ENCODE assay signal across 16 cellular contexts in genomic region chr5:181231444-181231843, GRCh38. TPM values are rescaled to one million over a fixed set of nuclear protein-coding genes. Genes with fewer than 3 reads are reported as not detected.
A peak's percentile ranks its signal among the peaks of the same experiment; 100 is the strongest.
DNase-seq lines count a peak whose midpoint lies in the region; ATAC-seq and TF ChIP-seq lines count a peak whose summit lies in the region.
"Had no signal": no experiment of that assay in that cellular context is flagged by ENCODE, and none has a peak within 500 bp of the region (broad histone marks: within the 10 kb centered on the region; RNA-seq: fewer than 3 reads in every experiment).

No MANE protein-coding gene starts in this region.

- H3K4me1 Mint-ChIP-seq in endodermal cell, result no peaks in the 10 kb centered on the region

- H3K9ac ChIP-seq in endodermal cell (ENCODE audit: extremely low read depth, low read length, poor library complexity, severe bottlenecking), result no peak overlapping the region

- H3K27me3 ChIP-seq in endodermal cell (ENCODE audit: control insufficient read depth, insufficient read depth, low read length, poor library complexity, severe bottlenecking), result no peaks in the 10 kb centered on the region
- no peaks in the 10 kb centered on the region; the same call in 1 of the 2 replicates for H3K27me3 ChIP-seq in MG63
- H3K27me3 ChIP-seq: Peyer's patch had no signal

- 93 to 100% methylated on average over 2 to 7 of the region's 7 CpGs for WGBS in endodermal cell (ENCODE audit: insufficient coverage in 1 of 2, insufficient read length in 1 of 2), 2 experiments

- peak overlapping the region; percentile 81 for H3K27ac ChIP-seq in KOPT-K1 (ENCODE audit: low read depth, low read length, poor library complexity, severe bottlenecking)
- no peak overlapping the region for H3K27ac ChIP-seq in endodermal cell (ENCODE audit: low read depth, low read length)
- H3K27ac ChIP-seq: Peyer's patch had no signal

- ATAC-seq in activated naive CD4-positive, alpha-beta T cell treated with anti-CD3 and anti-CD28 coated beads, Interleukin-2, amount 50 U/mL, for 72 hours, result peak in 1 of 2 donors; percentile 24
- ATAC-seq: GM23338 had no signal

- DNase-seq in activated naive CD4-positive, alpha-beta T cell treated with anti-CD3 and anti-CD28 coated beads, Interleukin-2, amount 50 U/mL, for 72 hours (ENCODE audit: low spot score in 2 of 2), result peak in 1 of 2 donors; percentile 45
- no peak for DNase-seq in activated naive CD4-positive, alpha-beta T cell treated with anti-CD3 and anti-CD28 coated beads, Interleukin-2, amount 50 U/mL, for 16 hours
- DNase-seq in endodermal cell, result no peak
- DNase-seq in NCI-H524 (lab: John Stamatoyannopoulos, UW), result no peak
- DNase-seq in MG63, result no peak
- no peak for DNase-seq in activated CD8-positive, alpha-beta memory T cell treated with anti-CD3 and anti-CD28 coated beads, Interleukin-2, amount 50 U/mL, for 48 hours
- DNase-seq: ACHN, BE2C, DMS 273 treated with DMSO at 0.1 percent for 48 hours, NCI-H1417, NCI-H1930, NCI-H2171 treated with DMSO at 0.1 percent for 48 hours, Peyer's patch, SHP77 had no signal

- H3K4me1 ChIP-seq in endodermal cell (ENCODE audit: control insufficient read depth, insufficient read depth, low read length), result no peaks in the 10 kb centered on the region
- H3K4me1 ChIP-seq: Peyer's patch had no signal

- H3K36me3 ChIP-seq in KOPT-K1 (ENCODE audit: insufficient read depth, low read length) (peaks cover 81% of the 10 kb centered on the region), endodermal cell (ENCODE audit: control insufficient read depth, insufficient read depth, low read length) (peaks cover 63% of the 10 kb centered on the region), MG63 (peaks cover 86% of the 10 kb centered on the region)

- H3K4me3 ChIP-seq in endodermal cell (ENCODE audit: low read length) (no peak overlapping the region), MG63 (no peak overlapping the region)
- H3K4me3 ChIP-seq: GM23338, Peyer's patch had no signal

- no peak overlapping the region for H3K4me3 Mint-ChIP-seq in endodermal cell
- H3K4me3 Mint-ChIP-seq: GM23338 had no signal

- no peaks in the 10 kb centered on the region for H3K27me3 Mint-ChIP-seq in endodermal cell (ENCODE audit: insufficient read depth)

- H3K36me3 Mint-ChIP-seq in activated naive CD4-positive, alpha-beta T cell treated with anti-CD3 and anti-CD28 coated beads, Interleukin-2, amount 50 U/mL, for 72 hours, result peaks cover 0 to 10% of the 10 kb centered on the region in 2 donors
- H3K36me3 Mint-ChIP-seq in endodermal cell (ENCODE audit: low read depth), result peaks cover 60% of the 10 kb centered on the region

- no peaks in the 10 kb centered on the region for H3K9me3 Mint-ChIP-seq in activated naive CD4-positive, alpha-beta T cell treated with anti-CD3 and anti-CD28 coated beads, Interleukin-2, amount 50 U/mL, for 72 hours
- H3K9me3 Mint-ChIP-seq in endodermal cell, result no peaks in the 10 kb centered on the region

- H3K9me3 ChIP-seq in KOPT-K1 (ENCODE audit: insufficient read depth, low read length, poor library complexity, severe bottlenecking) (no peaks in the 10 kb centered on the region), endodermal cell (ENCODE audit: control insufficient read depth, low read length) (no peaks in the 10 kb centered on the region), MG63 (no peaks in the 10 kb centered on the region)
- H3K9me3 ChIP-seq: BE2C, Peyer's patch had no signal

- H3K27ac Mint-ChIP-seq in activated naive CD4-positive, alpha-beta T cell treated with anti-CD3 and anti-CD28 coated beads, Interleukin-2, amount 50 U/mL, for 72 hours, result peak overlapping the region; percentile 65 to 70
- peak overlapping the region; percentile 3 for H3K27ac Mint-ChIP-seq in endodermal cell
- H3K27ac Mint-ChIP-seq: GM23338 had no signal

- TF ChIP-seq CTCF in endodermal cell (conservative IDR thresholded peaks at IDR 0.05), result no peak

RNA-seq across cellular contexts. Expression of gene TRIM41, which starts 8.4 kb away (rescaled TPM):
- 10 to 100 TPM; 33.1 to 36.4 TPM for total RNA-seq in activated naive CD4-positive, alpha-beta T cell treated with anti-CD3 and anti-CD28 coated beads, Interleukin-2, amount 50 U/mL, for 72 hours
- total RNA-seq in endodermal cell, result 10 to 100 TPM; 37.5 to 41.7 TPM
- polyA plus RNA-seq in endodermal cell (2013, experiment 1 of 2), result 29.1 TPM
- polyA plus RNA-seq in endodermal cell (2013, experiment 2 of 2), result 23.7 TPM
- 31.9 and 43.0 TPM in 2 replicates for total RNA-seq in MG63 (2014; rRNA removed; shearing (Covaris generic); ENCODE audit: low replicate concordance)

RNA-seq across cellular contexts. Expression of gene RACK1, which starts 12.3 kb away (rescaled TPM):
- total RNA-seq in activated naive CD4-positive, alpha-beta T cell treated with anti-CD3 and anti-CD28 coated beads, Interleukin-2, amount 50 U/mL, for 72 hours, result 1,000 to 10,000 TPM; 2,392 to 2,665 TPM
- total RNA-seq in endodermal cell, result 1,000 to 10,000 TPM; 1,942 to 1,975 TPM
- 2,359 TPM for polyA plus RNA-seq in endodermal cell (2013, experiment 1 of 2)
- polyA plus RNA-seq in endodermal cell (2013, experiment 2 of 2), result 2,067 TPM
- 8,781 and 10,327 TPM in 2 replicates for total RNA-seq in MG63 (2014; rRNA removed; shearing (Covaris generic); ENCODE audit: low replicate concordance)

RNA-seq across cellular contexts. Expression of gene TRIM7, which starts 26.4 kb away (rescaled TPM):
- total RNA-seq in activated naive CD4-positive, alpha-beta T cell treated with anti-CD3 and anti-CD28 coated beads, Interleukin-2, amount 50 U/mL, for 72 hours, result 1 to 10 TPM; 4.8 to 7.0 TPM
- not detected for total RNA-seq in endodermal cell
- 0.21 TPM for polyA plus RNA-seq in endodermal cell (2013, experiment 1 of 2)
- 0.29 TPM for polyA plus RNA-seq in endodermal cell (2013, experiment 2 of 2)
- 15.6 and 22.6 TPM in 2 replicates for total RNA-seq in MG63 (2014; rRNA removed; shearing (Covaris generic); ENCODE audit: low replicate concordance)

RNA-seq across cellular contexts. Expression of gene TRIM52, which starts 29.5 kb away (rescaled TPM):
- 10 to 100 TPM in 1 of 2 donors, 1 to 10 TPM in 1; 9.3 to 15.6 TPM for total RNA-seq in activated naive CD4-positive, alpha-beta T cell treated with anti-CD3 and anti-CD28 coated beads, Interleukin-2, amount 50 U/mL, for 72 hours
- total RNA-seq in endodermal cell, result 1 to 10 TPM; 5.3 to 5.9 TPM
- polyA plus RNA-seq in endodermal cell (2013, experiment 1 of 2), result 8.0 TPM
- polyA plus RNA-seq in endodermal cell (2013, experiment 2 of 2), result 5.8 TPM
- 3.9 and 5.8 TPM in 2 replicates for total RNA-seq in MG63 (2014; rRNA removed; shearing (Covaris generic); ENCODE audit: low replicate concordance)

Comparison
In these comparisons a context has a peak if more than half of its experiments do, and no peak if none do; other contexts are left out.
1. RNA of gene TRIM7, which starts 26.4 kb away (total RNA-seq): 15.6 to 22.6 TPM in MG63 and 4.8 to 7.0 TPM in activated naive CD4-positive, alpha-beta T cell treated with anti-CD3 and anti-CD28 coated beads, Interleukin-2, amount 50 U/mL, for 72 hours; not detected in endodermal cell; every median in the first group is over 4 times any median in the second.